8 cellular contexts compared by ENCODE assay signal in the genomic region with DNA sequence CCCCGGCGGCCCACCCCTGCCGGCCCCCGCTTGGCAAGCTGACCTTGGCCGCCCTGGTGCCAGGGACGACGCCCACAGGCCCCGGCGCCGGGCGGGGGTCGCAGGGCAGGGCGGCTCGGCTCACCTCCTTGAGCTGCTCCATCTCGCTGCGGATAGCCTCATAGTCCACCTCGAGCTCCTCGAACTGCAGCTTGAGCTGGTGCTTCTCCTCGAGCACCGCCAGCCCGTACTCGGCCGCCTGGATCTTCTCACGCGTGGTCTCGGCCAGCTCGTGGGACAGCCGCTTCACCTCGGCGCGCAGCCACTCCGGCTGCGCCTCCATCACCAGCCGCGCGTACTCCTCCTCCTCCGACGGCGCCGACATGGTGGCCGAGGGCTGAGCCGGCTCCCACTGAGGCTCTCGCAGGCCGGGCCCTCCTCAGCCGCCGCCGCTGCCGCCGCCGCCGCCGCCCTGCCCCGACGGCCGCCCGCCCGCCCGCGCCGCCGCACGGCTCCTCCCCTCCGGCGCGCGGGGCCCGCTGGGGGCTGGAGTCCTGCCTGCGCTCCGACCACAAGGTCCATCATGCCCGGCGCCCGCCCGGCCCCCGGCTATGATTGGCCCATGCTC. TPM values are rescaled to one million over a fixed set of nuclear protein-coding genes. Genes with fewer than 3 reads are reported as not detected.
DNase-seq lines count a peak whose midpoint lies in the region; ATAC-seq, FAIRE-seq and TF ChIP-seq lines count a peak whose summit lies in the region.

Gene BICD2 (minus strand): TSS at position 453 of the 607 bp plus-strand sequence. CDS start 89 bp downstream, at position 364.

- H3K23me2 ChIP-seq in H1 (ENCODE audit: low read depth, low read length) = peaks cover 15% of the 10 kb centered on the region

- H2AK5ac ChIP-seq in H1 (ENCODE audit: low read depth, low read length) = no peak within 1 kb of the TSS

- peak within 1 kb of the TSS; percentile 80 for H4K91ac ChIP-seq in H1 (replicated peaks; ENCODE audit: insufficient read length, low read length)

- H3K14ac ChIP-seq in H1 (ENCODE audit: insufficient read length) = no peak within 1 kb of the TSS

- TF ChIP-seq EP300 in H1 (IDR thresholded peaks at IDR 0.05; ENCODE audit: borderline replicate concordance in 1 of 2, low read depth in 2 of 2, low read length in 2 of 2) = no peak

- H3K79me2 ChIP-seq in OCI-LY1 (ENCODE audit: insufficient read depth, low read length) (peaks cover 42% of the 10 kb centered on the region), H1 (ENCODE audit: control insufficient read depth in 1 of 2, insufficient read depth in 2 of 2, low read length in 2 of 2) (peaks cover 21 to 49% of the 10 kb centered on the region in 2 experiments)

- CTCF ChIA-PET in H1 (lab: Charles Lee; ENCODE audit: partially characterized antibody) = interaction anchor here (0.6 to 2.4 kb wide), 9 partner anchors 17 to 239 kb away, joined by 3 to 12 read pairs (median 3); no protein-coding TSS in a partner anchor

- H2BK20ac ChIP-seq in H1 (ENCODE audit: low read length) = no peak within 1 kb of the TSS

- no peaks in the 10 kb centered on the region for H3K9me3 ChIP-seq in OCI-LY1 (ENCODE audit: low read length)
- H3K9me3 ChIP-seq in H1 (ENCODE audit: insufficient read depth in 2 of 2, low read depth in 1 of 2, low read length in 1 of 2) = no peaks in the 10 kb centered on the region

- H3K9me2 ChIP-seq in OCI-LY1 (ENCODE audit: low read depth, low read length) = no peaks in the 10 kb centered on the region

- H4K20me1 ChIP-seq in OCI-LY1 (ENCODE audit: insufficient read depth, low read length) = no peaks in the 10 kb centered on the region
- peaks cover 22 to 36% of the 10 kb centered on the region in 2 experiments for H4K20me1 ChIP-seq in H1 (replicated peaks in 1 of 2; ENCODE audit: control insufficient read depth in 1 of 2, insufficient read depth in 2 of 2, low read length in 2 of 2)

- H3F3A ChIP-seq in OCI-LY1 (ENCODE audit: insufficient read depth, low read length) = no peaks in the 10 kb centered on the region

- peak within 1 kb of the TSS; percentile 91 for H3K4me3 ChIP-seq in OCI-LY1 (ENCODE audit: low read depth, low read length, poor library complexity, severe bottlenecking)
- H3K4me3 ChIP-seq in H1 (ENCODE audit: extremely low read depth in 1 of 4, insufficient read depth in 2 of 4, low read depth in 3 of 4, low read length in 4 of 4) = peak within 1 kb of the TSS; percentile 91 to 100 (median 96)

- peak; percentile 90 for ATAC-seq in GM21526 (IDR thresholded peaks at IDR 0.05; ENCODE audit: low FRiP score, unreplicated experiment)

- H3K9ac ChIP-seq in OCI-LY1 (ENCODE audit: low read length) (peak within 1 kb of the TSS; percentile 95), H1 (replicated peaks in 1 of 4; ENCODE audit: extremely low read depth in 1 of 4, low read depth in 3 of 4, low read length in 3 of 4) (peak within 1 kb of the TSS; percentile 71 to 89 (median 86))

- TF ChIP-seq RAD21 in H1 (IDR thresholded peaks at IDR 0.05 in 1 of 2, conservative IDR thresholded peaks at IDR 0.05 in 1 of 2; ENCODE audit: low read depth in 2 of 2, low read length in 2 of 2) = no peak

- H3K4me1 ChIP-seq in OCI-LY1 (ENCODE audit: insufficient read depth, low read length, severe bottlenecking) = peaks cover 51% of the 10 kb centered on the region
- H3K4me1 ChIP-seq in H1 (replicated peaks in 1 of 4; ENCODE audit: control insufficient read depth in 3 of 4, insufficient read depth in 4 of 4, low read length in 3 of 4) = peaks cover 0 to 23% (median 8%) of the 10 kb centered on the region in 4 experiments; a peak in 4 of 7 replicates

- peak within 1 kb of the TSS; percentile 91 for H4K5ac ChIP-seq in H1 (ENCODE audit: insufficient read length, low read depth, low read length)

- DNase-seq in AG08396 (ENCODE audit: low spot score) = peak; percentile 98
- peak in 1 of 2 experiments; percentile 60 for DNase-seq in H1 (ENCODE audit: low read depth in 1 of 2, low spot score in 2 of 2)
- no peak for DNase-seq in myocyte (ENCODE audit: low read depth)
- no peak for DNase-seq in NCI-H1105 (lab: John Stamatoyannopoulos, UW)
- no peak for DNase-seq in inferior parietal cortex (ENCODE audit: extremely low spot score)
- no peak for DNase-seq in EL

- no peak for FAIRE-seq in H1 (lab: Jason Lieb, UNC)

- peak within 1 kb of the TSS; percentile 92 for H3K4ac ChIP-seq in H1 (replicated peaks; ENCODE audit: insufficient read length, low read depth, low read length)

- peak within 1 kb of the TSS; percentile 89 for H3K56ac ChIP-seq in H1 (replicated peaks; ENCODE audit: insufficient read length, low read depth, low read length)

- WGBS in H1 (ENCODE audit: extremely low coverage in 1 of 2, insufficient coverage in 1 of 2, insufficient read length in 1 of 2, insufficient replicate concordance in 2 of 2, low coverage in 1 of 2, low lambda C conversion rate in 2 of 2, missing lambda C conversion rate in 1 of 2), 2 experiments = 2% methylated on average over 22 of the region's 74 CpGs; no CpG with 5 or more reads in 1 of the 2 experiments

- peak within 1 kb of the TSS; percentile 61; the same call in 1 of the 2 replicates for H2BK15ac ChIP-seq in H1 (ENCODE audit: low read length)

- peak within 1 kb of the TSS; percentile 39; the same call in 1 of the 2 replicates for H2BK12ac ChIP-seq in H1 (ENCODE audit: low read depth, low read length)

- H3K18ac ChIP-seq in H1 (ENCODE audit: extremely low read depth, low read length) = peak within 1 kb of the TSS; percentile 71

- H2BK5ac ChIP-seq in H1 (ENCODE audit: low read depth, low read length) = peak within 1 kb of the TSS; percentile 93

- H2AFZ ChIP-seq in OCI-LY1 (ENCODE audit: low read length) (no peak within 1 kb of the TSS), H1 (ENCODE audit: low read length) (peak within 1 kb of the TSS; percentile 82; the same call in 1 of the 2 replicates)

- POLR2A ChIA-PET in H1 (lab: Charles Lee; ENCODE audit: partially characterized antibody) = interaction anchor here (1.2 kb wide), 1 partner anchor 28 kb away, joined by 3 read pairs; no protein-coding TSS in a partner anchor

- no peaks in the 10 kb centered on the region for H3K36me3 ChIP-seq in OCI-LY1 (ENCODE audit: insufficient read depth, low read length)
- H3K36me3 ChIP-seq in H1 (ENCODE audit: control insufficient read depth in 2 of 4, insufficient read depth in 4 of 4, low read length in 3 of 4) = no peaks in the 10 kb centered on the region

- TF ChIP-seq POLR2A in H1 (IDR thresholded peaks at IDR 0.05; ENCODE audit: control extremely low read depth in 1 of 2, low read depth in 2 of 2, low read length in 2 of 2) = no peak

- no peak for TF ChIP-seq CTCF in OCI-LY1 (IDR thresholded peaks at IDR 0.05; ENCODE audit: low read length)
- no peak for TF ChIP-seq CTCF in H1 (IDR thresholded peaks at IDR 0.05; ENCODE audit: control extremely low read depth in 1 of 3, insufficient read depth in 1 of 3, low read depth in 1 of 3, low read length in 3 of 3)

- H3K27ac ChIP-seq in OCI-LY1 (ENCODE audit: low read depth, low read length, poor library complexity, severe bottlenecking) (peak within 1 kb of the TSS; percentile 86), H1 (ENCODE audit: low read depth, low read length) (peak within 1 kb of the TSS; percentile 97)

- H3K4me2 ChIP-seq in OCI-LY1 (ENCODE audit: low read length) (peak within 1 kb of the TSS; percentile 90), H1 (ENCODE audit: insufficient read depth in 1 of 2, low read depth in 2 of 2, low read length in 2 of 2) (peak within 1 kb of the TSS; percentile 89 to 95)

- H3K27me3 ChIP-seq in OCI-LY1 (ENCODE audit: insufficient read depth, low read length) (no peaks in the 10 kb centered on the region), H1 (replicated peaks in 1 of 4; ENCODE audit: control insufficient read depth in 3 of 4, extremely low read depth in 1 of 4, insufficient read depth in 3 of 4, low read length in 3 of 4) (no peaks in the 10 kb centered on the region)

- H2BK120ac ChIP-seq in H1 (replicated peaks; ENCODE audit: low read depth, low read length) = no peak within 1 kb of the TSS

- H3K23ac ChIP-seq in H1 (ENCODE audit: insufficient read length) = no peak within 1 kb of the TSS

- H4K8ac ChIP-seq in H1 (ENCODE audit: extremely low read depth, insufficient read depth, low read length) = peak within 1 kb of the TSS; percentile 94

- H3K79me1 ChIP-seq in H1 (ENCODE audit: low read depth, low read length) = peaks cover 35% of the 10 kb centered on the region

TF ChIP-seq in H1, 55 proteins besides CTCF, POLR2A, EP300 and RAD21 (continues in another document):
- TF ChIP-seq NRF1 (IDR thresholded peaks at IDR 0.05; ENCODE audit: low read depth, low read length) (no peak), SIX5 (IDR thresholded peaks at IDR 0.05; ENCODE audit: low read depth, low read length) (no peak), PHF8 (conservative IDR thresholded peaks at IDR 0.05; ENCODE audit: low read depth, low read length) (peak; percentile 27; the same call in 1 of the 2 replicates)

RNA-seq across cellular contexts. Expression of gene BICD2, which starts in this region (rescaled TPM):
- total RNA-seq in H1 (2021; fragmentation: NEBNext Ultra II Directional; extraction: Animal tissue kit (Norgen Biotek cat#: 25700)) = 22.8 and 22.9 TPM in 2 replicates
- polyA plus RNA-seq in H1 (2011; rRNA removed) = 6.6 and 9.7 TPM in 2 replicates
- 6.7 TPM for polyA plus RNA-seq in H1 (2011; cell fraction: cytosol; rRNA removed)
- 9.6 TPM for polyA plus RNA-seq in H1 (2011; cell fraction: nucleus; rRNA removed)
- 11.7 to 13.9 TPM (median 12.5 TPM) in 4 replicates for polyA plus RNA-seq in H1 (2012, experiment 1 of 2)
- polyA plus RNA-seq in H1 (2012, experiment 2 of 2) = 4.3 TPM
- polyA plus RNA-seq in H1 (2013, experiment 1 of 2) = 12.0 TPM
- polyA plus RNA-seq in H1 (2013, experiment 2 of 2) = 12.8 TPM
- 12.8 and 13.2 TPM in 2 replicates for polyA minus RNA-seq in H1 (2011; rRNA and poly(A)+ RNA removed)
- 10.7 TPM for polyA minus RNA-seq in H1 (2011; cell fraction: cytosol; rRNA and poly(A)+ RNA removed)
- 14.0 TPM for polyA minus RNA-seq in H1 (2011; cell fraction: nucleus; rRNA and poly(A)+ RNA removed)
- total RNA-seq in myocyte = 60.6 and 68.3 TPM in 2 replicates
- 45.9 TPM for polyA plus RNA-seq in myocyte (2012)
